In the genomic region with DNA sequence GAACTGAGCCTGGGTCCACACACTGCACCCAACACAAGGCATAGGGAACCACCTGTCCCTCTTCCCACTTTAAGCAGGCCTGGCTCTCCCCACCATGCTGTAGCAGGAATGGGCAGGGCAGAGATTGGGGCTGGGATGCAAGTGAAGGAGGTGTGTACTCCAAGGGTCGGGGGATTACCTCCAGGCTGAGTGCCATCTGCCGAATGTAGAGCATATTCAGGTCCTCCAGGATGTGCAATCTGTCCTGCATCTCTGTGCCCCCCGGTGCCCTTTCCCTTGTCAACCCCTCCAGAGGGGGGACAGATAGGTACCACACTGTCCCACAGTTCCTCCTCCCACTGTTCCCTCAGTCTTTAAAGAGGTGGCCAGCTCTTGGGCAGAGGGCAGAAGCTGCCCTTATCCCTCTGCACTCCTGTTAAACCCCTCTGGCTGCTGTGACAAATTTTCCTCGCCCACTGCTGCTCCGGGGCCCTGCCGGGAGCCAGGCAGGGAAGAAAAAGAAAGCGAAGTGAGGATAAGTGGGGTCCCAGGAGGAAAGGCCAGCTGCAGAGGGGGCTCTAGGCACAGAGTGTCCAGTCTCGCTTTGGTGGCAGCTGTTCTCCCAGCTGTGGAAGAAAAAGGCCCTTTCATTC, we compare ENCODE assay signal across 8 cellular contexts. TPM values are rescaled to one million over a fixed set of nuclear protein-coding genes. Genes with fewer than 3 reads are reported as not detected.
DNase-seq lines count a peak whose midpoint lies in the region; ATAC-seq and TF ChIP-seq lines count a peak whose summit lies in the region.

No MANE protein-coding gene starts in this region.

- TF ChIP-seq CTCF in Caco-2 (IDR thresholded peaks at IDR 0.05; ENCODE audit: insufficient read depth in 1 of 2, low read depth in 1 of 2, low read length in 1 of 2, severe bottlenecking in 1 of 2, unreplicated experiment in 1 of 2) (no peak), RWPE2 (IDR thresholded peaks at IDR 0.05; ENCODE audit: poor library complexity, severe bottlenecking) (no peak), fibroblast of pulmonary artery (IDR thresholded peaks at IDR 0.05; ENCODE audit: low read length, missing control alignments) (no peak)

- H3K4me1 Mint-ChIP-seq in Caco-2 (ENCODE audit: low read depth, unreplicated experiment), result peaks cover 13% of the 10 kb centered on the region
- H3K4me1 Mint-ChIP-seq in activated CD4-positive, alpha-beta T cell treated with anti-CD3 and anti-CD28 coated beads, Interleukin-2, amount 10 ng/mL, durations not matched to agents 24 days and 14 days, result peaks cover 11% of the 10 kb centered on the region

- peaks cover 53% of the 10 kb centered on the region for H3K36me3 Mint-ChIP-seq in Caco-2 (ENCODE audit: insufficient read depth, unreplicated experiment)
- no peaks in the 10 kb centered on the region for H3K36me3 Mint-ChIP-seq in activated CD4-positive, alpha-beta T cell treated with anti-CD3 and anti-CD28 coated beads, Interleukin-2, amount 10 ng/mL, durations not matched to agents 24 days and 14 days (ENCODE audit: low read depth)

- peak overlapping the region; percentile 97 for H3K4me3 Mint-ChIP-seq in Caco-2 (ENCODE audit: unreplicated experiment)
- H3K4me3 Mint-ChIP-seq in activated CD4-positive, alpha-beta T cell treated with anti-CD3 and anti-CD28 coated beads, Interleukin-2, amount 10 ng/mL, durations not matched to agents 24 days and 14 days, result no peak overlapping the region

- H3K9me3 ChIP-seq in Caco-2 (no peaks in the 10 kb centered on the region), RWPE2 (ENCODE audit: severe bottlenecking) (no peaks in the 10 kb centered on the region), trophoblast cell (ENCODE audit: insufficient read depth, low read depth, low read length) (no peaks in the 10 kb centered on the region)

- POLR2A ChIA-PET in Caco-2 (lab: Charles Lee), result interaction anchor here (0.7 to 1.5 kb wide), 5 partner anchors 15 to 611 kb away, joined by 3 to 24 read pairs (median 7); partner anchors contain the start of genes INO80B, MOGS and WBP1

- no peak for DNase-seq in Caco-2
- DNase-seq in RWPE2 (ENCODE audit: low spot score), result no peak
- DNase-seq in fibroblast of pulmonary artery (ENCODE audit: low read depth), result no peak
- DNase-seq in trophoblast cell, result no peak
- no peak for DNase-seq in occipital lobe (lab: John Stamatoyannopoulos, UW)
- DNase-seq in NAMALWA (ENCODE audit: low spot score), result no peak
- no peak for DNase-seq in activated CD4-positive, alpha-beta T cell treated with anti-CD3 and anti-CD28 coated beads, Interleukin-2, amount 10 ng/mL, durations not matched to agents 24 days and 14 days

- H4K12ac ChIP-seq in trophoblast cell (ENCODE audit: low read depth, low read length), result peak overlapping the region; percentile 75

- H3K9ac ChIP-seq in trophoblast cell (ENCODE audit: low read length), result peak overlapping the region; percentile 90

- intact Hi-C loops in Caco-2 (cut with micrococcal nuclease; ENCODE audit: unreplicated experiment), result loop anchor here (2.0 kb wide), 1 partner anchor 15 kb away; no protein-coding TSS in a partner anchor
- intact Hi-C loops in activated CD4-positive, alpha-beta T cell treated with anti-CD3 and anti-CD28 coated beads, Interleukin-2, amount 10 ng/mL, durations not matched to agents 24 days and 14 days (cut with micrococcal nuclease), result loop anchor here (1.0 kb wide), 1 partner anchor 15 kb away; no protein-coding TSS in a partner anchor

- ATAC-seq in RWPE2 (ENCODE audit: low read depth) (no peak), GM21515 (IDR thresholded peaks at IDR 0.05; ENCODE audit: unreplicated experiment) (no peak)

- H3K18ac ChIP-seq in trophoblast cell (ENCODE audit: low read length), result peak overlapping the region; percentile 83

- peaks cover 40% of the 10 kb centered on the region for H3K79me2 ChIP-seq in trophoblast cell (ENCODE audit: control insufficient read depth, insufficient read depth, low read length, poor library complexity)

- peak overlapping the region; percentile 95 for H4K91ac ChIP-seq in trophoblast cell (ENCODE audit: low read depth, low read length)

- H3K4me3 ChIP-seq in Caco-2 (ENCODE audit: low read depth, low read length) (peak overlapping the region; percentile 94), RWPE2 (ENCODE audit: severe bottlenecking) (peak overlapping the region; percentile 42), fibroblast of pulmonary artery (replicated peaks; ENCODE audit: low read depth, low read length) (peak overlapping the region; percentile 68), trophoblast cell (ENCODE audit: low read depth, low read length) (peak overlapping the region; percentile 72)

- H3K23ac ChIP-seq in trophoblast cell (ENCODE audit: low read length), result no peak overlapping the region

- H3K79me1 ChIP-seq in trophoblast cell (ENCODE audit: low read length), result peaks cover 26% of the 10 kb centered on the region

- peaks cover 19% of the 10 kb centered on the region; the same call in 1 of the 2 replicates for H3K4me1 ChIP-seq in Caco-2
- H3K4me1 ChIP-seq in RWPE2 (ENCODE audit: insufficient read depth, poor library complexity, severe bottlenecking), result peaks cover 14% of the 10 kb centered on the region
- H3K4me1 ChIP-seq in trophoblast cell (ENCODE audit: control insufficient read depth in 1 of 2, insufficient read depth in 2 of 2, low read length in 2 of 2), result peaks cover 14 to 17% of the 10 kb centered on the region in 2 experiments

- CTCF ChIA-PET in Caco-2 (lab: Charles Lee), result interaction anchor here (1.1 to 1.2 kb wide), 2 partner anchors 16 to 19 kb away, joined by 4 to 6 read pairs; partner anchors contain the start of genes INO80B and WBP1

- peak overlapping the region; percentile 99 for H3K27ac Mint-ChIP-seq in Caco-2 (ENCODE audit: unreplicated experiment)
- no peak overlapping the region for H3K27ac Mint-ChIP-seq in activated CD4-positive, alpha-beta T cell treated with anti-CD3 and anti-CD28 coated beads, Interleukin-2, amount 10 ng/mL, durations not matched to agents 24 days and 14 days

- no TSS peak for BruUV-seq in Caco-2 (replicated peaks; lab: Mats Ljungman, UMichigan)

- H2AK5ac ChIP-seq in trophoblast cell (ENCODE audit: low read length), result peak overlapping the region; percentile 82

- H3K27ac ChIP-seq in RWPE2 (ENCODE audit: poor library complexity, severe bottlenecking), result peak overlapping the region; percentile 84
- H3K27ac ChIP-seq in trophoblast cell (ENCODE audit: low read depth, low read length), result peak overlapping the region; percentile 94

- no peaks in the 10 kb centered on the region for H3K9me3 Mint-ChIP-seq in Caco-2 (ENCODE audit: unreplicated experiment)
- H3K9me3 Mint-ChIP-seq in activated CD4-positive, alpha-beta T cell treated with anti-CD3 and anti-CD28 coated beads, Interleukin-2, amount 10 ng/mL, durations not matched to agents 24 days and 14 days, result no peaks in the 10 kb centered on the region

- no peaks in the 10 kb centered on the region for H3K27me3 Mint-ChIP-seq in Caco-2 (ENCODE audit: insufficient read depth, unreplicated experiment)
- H3K27me3 Mint-ChIP-seq in activated CD4-positive, alpha-beta T cell treated with anti-CD3 and anti-CD28 coated beads, Interleukin-2, amount 10 ng/mL, durations not matched to agents 24 days and 14 days, result peaks cover 41% of the 10 kb centered on the region

- H4K8ac ChIP-seq in trophoblast cell (ENCODE audit: low read depth, low read length), result peak overlapping the region; percentile 86

- H2AFZ ChIP-seq in trophoblast cell (ENCODE audit: insufficient read depth, low read length, poor library complexity), result no peak overlapping the region

- WGBS in trophoblast cell (ENCODE audit: extremely low coverage, insufficient coverage, insufficient read length), result no CpG with 5 or more reads among the region's 8 CpGs

- peak overlapping the region; percentile 73 for H2BK120ac ChIP-seq in trophoblast cell (ENCODE audit: insufficient read depth, low read length, poor library complexity)

- H3K36me3 ChIP-seq in Caco-2 (ENCODE audit: control insufficient read depth, insufficient read depth, low read length), result peaks cover 7% of the 10 kb centered on the region
- H3K36me3 ChIP-seq in RWPE2 (ENCODE audit: low read depth), result peaks cover 31% of the 10 kb centered on the region
- peaks cover 19 to 27% of the 10 kb centered on the region in 2 experiments for H3K36me3 ChIP-seq in trophoblast cell (ENCODE audit: control insufficient read depth in 1 of 2, insufficient read depth in 2 of 2, low read length in 2 of 2)

- peak overlapping the region; percentile 91 for H3K14ac ChIP-seq in trophoblast cell (ENCODE audit: low read length)

- H3K4me2 ChIP-seq in trophoblast cell (ENCODE audit: low read length), result peak overlapping the region; percentile 78

- peak overlapping the region; percentile 15 for H2BK12ac ChIP-seq in trophoblast cell (ENCODE audit: low read length)

- H2BK5ac ChIP-seq in trophoblast cell (ENCODE audit: low read depth, low read length, poor library complexity), result peak overlapping the region; percentile 83

- H3K4ac ChIP-seq in trophoblast cell (ENCODE audit: low read depth, low read length), result peak overlapping the region; percentile 84

- H3K27me3 ChIP-seq in Caco-2 (replicated peaks; ENCODE audit: control insufficient read depth, insufficient read depth, low read length), result no peaks in the 10 kb centered on the region
- H3K27me3 ChIP-seq in RWPE2 (ENCODE audit: insufficient read depth, poor library complexity, severe bottlenecking), result no peaks in the 10 kb centered on the region
- H3K27me3 ChIP-seq in trophoblast cell (ENCODE audit: insufficient read depth, low read length), result no peaks in the 10 kb centered on the region

RNA-seq across cellular contexts. Expression of gene RTKN, which starts 2.2 kb away (rescaled TPM):
- total RNA-seq in Caco-2 (2022) (123 and 139 TPM in 2 replicates), occipital lobe (6.7 TPM)
- polyA plus RNA-seq in trophoblast cell (2013), result 44.2 and 46.2 TPM in 2 replicates
- 1.1 and 2.2 TPM in 2 replicates for total RNA-seq in activated CD4-positive, alpha-beta T cell treated with anti-CD3 and anti-CD28 coated beads, Interleukin-2, amount 10 ng/mL, durations not matched to agents 24 days and 14 days

RNA-seq across cellular contexts. Expression of gene INO80B, which starts 15.4 kb away (rescaled TPM):
- total RNA-seq in Caco-2 (2022) (25.2 and 29.1 TPM in 2 replicates), occipital lobe (15.3 TPM)
- polyA plus RNA-seq in trophoblast cell (2013), result 22.8 and 23.3 TPM in 2 replicates
- 51.8 and 54.5 TPM in 2 replicates for total RNA-seq in activated CD4-positive, alpha-beta T cell treated with anti-CD3 and anti-CD28 coated beads, Interleukin-2, amount 10 ng/mL, durations not matched to agents 24 days and 14 days

RNA-seq across cellular contexts. Expression of gene WDR54, which starts 18.0 kb away (rescaled TPM):
- total RNA-seq in Caco-2 (2022) (8.4 and 9.9 TPM in 2 replicates), occipital lobe (30.7 TPM)
- polyA plus RNA-seq in trophoblast cell (2013), result 4.7 TPM in 2 replicates
- 72.1 and 78.2 TPM in 2 replicates for total RNA-seq in activated CD4-positive, alpha-beta T cell treated with anti-CD3 and anti-CD28 coated beads, Interleukin-2, amount 10 ng/mL, durations not matched to agents 24 days and 14 days

RNA-seq across cellular contexts. Expression of gene C2orf81, which starts 18.1 kb away (rescaled TPM):
- total RNA-seq in Caco-2 (2022) (0.84 and 1.7 TPM in 2 replicates), occipital lobe (0.62 TPM)
- 0.29 and 0.31 TPM in 2 replicates for polyA plus RNA-seq in trophoblast cell (2013)
- 1.7 and 2.0 TPM in 2 replicates for total RNA-seq in activated CD4-positive, alpha-beta T cell treated with anti-CD3 and anti-CD28 coated beads, Interleukin-2, amount 10 ng/mL, durations not matched to agents 24 days and 14 days

RNA-seq across cellular contexts. Expression of gene WBP1, which starts 18.7 kb away (rescaled TPM):
- total RNA-seq in Caco-2 (2022) (53.4 and 54.8 TPM in 2 replicates), occipital lobe (23.6 TPM)
- 80.5 and 81.5 TPM in 2 replicates for polyA plus RNA-seq in trophoblast cell (2013)
- 28.8 and 29.0 TPM in 2 replicates for total RNA-seq in activated CD4-positive, alpha-beta T cell treated with anti-CD3 and anti-CD28 coated beads, Interleukin-2, amount 10 ng/mL, durations not matched to agents 24 days and 14 days

Comparison
In these comparisons a context has a peak if more than half of its experiments do, and no peak if none do; other contexts are left out.
1. H3K4me3 ChIP-seq: peak in every context shown above with its lines; median percentile 94 in Caco-2; 72 in trophoblast cell; 68 in fibroblast of pulmonary artery; 42 in RWPE2.
2. RNA of gene RTKN, which starts 2.2 kb away (total RNA-seq): 123 to 139 TPM in Caco-2; 6.7 TPM in occipital lobe (single experiment) and 1.1 to 2.2 TPM in activated CD4-positive, alpha-beta T cell treated with anti-CD3 and anti-CD28 coated beads, Interleukin-2, amount 10 ng/mL, durations not matched to agents 24 days and 14 days; every median in the first group is over 10 times any median in the second.